ENCODE assay signal across 13 cellular contexts in the genomic region with DNA sequence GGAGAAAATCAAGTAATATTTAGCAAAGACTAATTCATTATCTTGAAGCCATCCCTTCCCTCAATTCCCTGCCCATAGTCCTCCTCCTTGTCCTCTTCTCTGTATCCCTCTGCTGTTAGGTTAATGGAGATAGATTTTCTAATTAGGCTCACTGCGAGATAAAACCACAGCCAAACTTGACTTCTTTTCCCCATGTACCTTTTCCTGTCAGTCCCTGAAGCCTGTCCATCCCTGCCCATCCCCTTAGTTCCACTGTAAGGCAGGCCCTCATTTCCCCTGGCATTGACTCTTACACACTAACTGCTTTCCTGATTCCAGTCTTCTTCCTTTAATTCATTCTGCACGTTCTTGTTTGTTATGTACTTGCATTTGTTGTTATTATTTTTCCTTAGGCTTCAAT. TPM values are rescaled to one million over a fixed set of nuclear protein-coding genes. Genes with fewer than 3 reads are reported as not detected.
A peak's percentile ranks its signal among the peaks of the same experiment; 100 is the strongest.
DNase-seq lines count a peak whose midpoint lies in the region; ATAC-seq and TF ChIP-seq lines count a peak whose summit lies in the region.
"Had no signal": no experiment of that assay in that cellular context is flagged by ENCODE, and none has a peak within 500 bp of the region (broad histone marks: within the 10 kb centered on the region; RNA-seq: fewer than 3 reads in every experiment).

No MANE protein-coding gene starts in this region.

- TF ChIP-seq POLR2A in sigmoid colon (IDR thresholded peaks at IDR 0.05): no peak

- H3K4me1 ChIP-seq in sigmoid colon: peaks cover 0 to 12% (median 0%) of the 10 kb centered on the region in 4 donors

- no peaks in the 10 kb centered on the region for H3K27me3 ChIP-seq in sigmoid colon

- H3K36me3 ChIP-seq in sigmoid colon: peaks cover 0 to 3% (median 0%) of the 10 kb centered on the region in 4 donors

- TF ChIP-seq EP300 in sigmoid colon (IDR thresholded peaks at IDR 0.05): no peak

- ATAC-seq in GM18873 (IDR thresholded peaks at IDR 0.05; ENCODE audit: low FRiP score, unreplicated experiment): no peak
- ATAC-seq: stimulated activated naive CD8-positive, alpha-beta T cell treated with anti-CD3 and anti-CD28 coated beads, Interleukin-15, Interleukin-2, amounts not matched to agents 100 U/mL and 50 U/mL, for 24 hours had no signal

- intact Hi-C loops in sigmoid colon (cut with DNase I): no loop called here

- WGBS in sigmoid colon, 2 donors: 58 to 63% methylated on average over 2 of the region's 2 CpGs

- H3K9me3 ChIP-seq in sigmoid colon: no peaks in the 10 kb centered on the region

- no peak for DNase-seq in AG09309 (ENCODE audit: low read depth)
- DNase-seq in OCI-M1 (lab: John Stamatoyannopoulos, UW): peak; percentile 33
- no peak for DNase-seq in fibroblast of mammary gland (ENCODE audit: low read depth)
- DNase-seq in sigmoid colon: no peak
- no peak for DNase-seq in germinal center (ENCODE audit: low spot score)
- DNase-seq in mucosa of gallbladder (ENCODE audit: low spot score): no peak
- no peak for DNase-seq in NCI-H2029 treated with DMSO at 0.1 percent for 48 hours (lab: John Stamatoyannopoulos, UW)
- DNase-seq: activated CD4-positive, alpha-beta T cell treated with anti-CD3 and anti-CD28 coated beads for 4 hours; activated naive CD4-positive, alpha-beta T cell treated with Interleukin-2 at 50 U/mL for 16 hours; AML-193; stimulated activated CD4-positive, alpha-beta T cell treated with anti-CD3 and anti-CD28 coated beads, Interleukin-15, amount 100 ng/mL, for 24 hours; stimulated activated naive CD8-positive, alpha-beta T cell treated with anti-CD3 and anti-CD28 coated beads, Interleukin-15, Interleukin-2, amounts not matched to agents 100 U/mL and 50 U/mL, for 24 hours had no signal

- TF ChIP-seq CTCF in AG09309 (IDR thresholded peaks at IDR 0.05; ENCODE audit: control insufficient read depth, insufficient read depth, low read depth, low read length, missing control alignments): no peak
- TF ChIP-seq CTCF in fibroblast of mammary gland (conservative IDR thresholded peaks at IDR 0.05; ENCODE audit: control insufficient read depth, insufficient read depth, low read depth, low read length): no peak
- no peak for TF ChIP-seq CTCF in sigmoid colon (IDR thresholded peaks at IDR 0.05)

- H3K4me3 ChIP-seq in AG09309 (ENCODE audit: control insufficient read depth, low read depth, low read length) (peak overlapping the region; percentile 50), fibroblast of mammary gland (ENCODE audit: control insufficient read depth, low read depth, low read length) (peak overlapping the region; percentile 50), sigmoid colon (peak overlapping the region in 3 of 4 donors; percentile 31 to 47 (median 44))

- H3K27ac ChIP-seq in sigmoid colon: peak overlapping the region; percentile 48 to 84 (median 74)

RNA-seq across cellular contexts. Expression of gene TLR4, which starts 1.2 kb away (rescaled TPM):
- total RNA-seq in sigmoid colon (10 to 100 TPM; 10.5 to 24.6 (median 15.3) TPM), mucosa of gallbladder (9.8 TPM)
- 1 to 10 TPM; 4.0 to 7.2 (median 4.2) TPM for polyA plus RNA-seq in sigmoid colon
